In the genomic region with DNA sequence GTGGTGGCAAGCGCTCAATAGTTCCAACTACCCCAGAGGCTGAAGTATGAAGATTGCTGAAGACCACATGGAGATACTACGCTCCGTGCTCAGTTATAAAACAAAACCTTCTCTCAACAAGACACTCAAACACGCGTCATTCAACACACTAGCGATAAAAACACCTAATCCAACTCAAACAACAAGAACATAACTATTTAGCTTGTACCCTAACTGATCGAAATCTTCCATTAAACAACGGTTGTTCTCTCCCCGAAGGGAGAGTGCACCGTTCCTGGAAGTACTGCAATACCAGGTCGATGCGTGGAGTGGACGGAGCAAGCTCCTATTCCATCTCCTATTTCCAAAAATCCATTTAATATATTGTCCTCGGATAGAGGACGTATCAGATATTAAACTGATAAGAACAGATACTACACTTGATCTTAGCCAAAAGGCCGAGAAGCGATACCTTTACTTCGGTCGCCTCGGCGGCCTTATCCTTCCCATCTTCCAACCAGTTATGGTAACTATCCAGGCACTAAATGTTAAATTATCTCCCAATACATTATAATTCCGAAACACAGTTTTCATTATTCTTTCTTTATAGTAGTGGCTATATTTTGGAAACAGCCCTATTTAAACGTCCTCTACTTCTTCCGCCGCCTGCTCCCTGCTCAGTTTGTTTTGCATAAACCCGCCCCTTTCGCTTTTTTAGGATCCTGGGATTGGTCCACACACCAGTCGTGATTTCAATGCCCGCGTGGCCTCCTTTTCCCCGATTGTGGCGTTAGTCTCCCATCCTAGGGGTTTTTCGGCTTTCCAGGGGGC, we compare ENCODE assay signal across 9 cellular contexts. TPM values are rescaled to one million over a fixed set of nuclear protein-coding genes. Genes with fewer than 3 reads are reported as not detected.
A peak's percentile ranks its signal among the peaks of the same experiment; 100 is the strongest.
DNase-seq lines count a peak whose midpoint lies in the region; ATAC-seq, FAIRE-seq and TF ChIP-seq lines count a peak whose summit lies in the region.
"Had no signal": no experiment of that assay in that cellular context is flagged by ENCODE, and none has a peak within 500 bp of the region (broad histone marks: within the 10 kb centered on the region; RNA-seq: fewer than 3 reads in every experiment).

No MANE protein-coding gene starts in this region.

- H3K4me3 ChIP-seq in dorsolateral prefrontal cortex (peak overlapping the region; percentile 65 to 100 (median 95)), HepG2 (replicated peaks in 1 of 3; ENCODE audit: insufficient read depth in 1 of 3, low read depth in 2 of 3, low read length in 3 of 3) (peak overlapping the region; percentile 85 to 100 (median 97))

- peaks cover 15% of the 10 kb centered on the region for H3K36me3 Mint-ChIP-seq in activated CD4-positive, alpha-beta T cell treated with anti-CD3 and anti-CD28 coated beads, Interleukin-2, amount 10 ng/mL, durations not matched to agents 24 days and 14 days (ENCODE audit: low read depth)

- H3K79me2 ChIP-seq in HepG2 (ENCODE audit: insufficient read depth, low read length): peaks cover 20% of the 10 kb centered on the region

- H3K36me3 ChIP-seq in HepG2 (replicated peaks in 1 of 2; ENCODE audit: control insufficient read depth in 1 of 2, insufficient read depth in 2 of 2, low read length in 2 of 2): peaks cover 2 to 6% of the 10 kb centered on the region in 2 experiments; a peak in 3 of 5 replicates

- ATAC-seq in HG03442 (IDR thresholded peaks at IDR 0.05; ENCODE audit: unreplicated experiment) (peak; percentile 53), HepG2 (peak; percentile 78)

- BruUV-seq in HepG2 (replicated peaks; lab: Mats Ljungman, UMichigan): TSS peak; percentile 93

- H3K4me3 Mint-ChIP-seq in activated CD4-positive, alpha-beta T cell treated with anti-CD3 and anti-CD28 coated beads, Interleukin-2, amount 10 ng/mL, durations not matched to agents 24 days and 14 days: no peak overlapping the region
- H3K4me3 Mint-ChIP-seq: nephron had no signal

- peak in 13 of 14 donors; percentile 11 to 100 (median 83) for DNase-seq in C1 segment of cervical spinal cord (lab: John Stamatoyannopoulos, UW)
- DNase-seq in GM19240 (ENCODE audit: insufficient read length, low spot score): peak; percentile 75
- peak; percentile 92 to 97 for DNase-seq in NCI-H524 (lab: John Stamatoyannopoulos, UW)
- DNase-seq in activated CD4-positive, alpha-beta T cell treated with anti-CD3 and anti-CD28 coated beads, Interleukin-2, amount 10 ng/mL, durations not matched to agents 24 days and 14 days: peak; percentile 95
- peak; percentile 62 to 90 (median 86) for DNase-seq in dorsolateral prefrontal cortex
- DNase-seq in HepG2 (ENCODE audit: low spot score): peak; percentile 98
- DNase-seq in stimulated activated CD4-positive, alpha-beta T cell treated with anti-CD3 and anti-CD28 coated beads, Interleukin-4, amount 100 ng/mL, for 24 hours: peak; percentile 88

- H3K4me2 ChIP-seq in HepG2 (ENCODE audit: low read depth, low read length): peak overlapping the region; percentile 94

- TF ChIP-seq RAD21 in HepG2 (CRISPR knock-in tag; IDR thresholded peaks at IDR 0.05): peak; percentile 82

- in situ Hi-C loops in HepG2 (cut with HindIII; ENCODE audit: extremely low pct_ligation_motif_present, low pct_unique_long_range_greater_than_20kb): no loop called here

- TF ChIP-seq CTCF in dorsolateral prefrontal cortex (IDR thresholded peaks at IDR 0.05 in 54 of 56, conservative IDR thresholded peaks at IDR 0.05 in 2 of 56; ENCODE audit: low read depth in 1 of 56, partially characterized antibody in 56 of 56) (peak in 4 of 56 donors; percentile 4 to 28 (median 18)), HepG2 (CRISPR knock-in tag; IDR thresholded peaks at IDR 0.05) (peak; percentile 39)

- H3K27ac ChIP-seq in dorsolateral prefrontal cortex (peak overlapping the region; percentile 88 to 100 (median 99)), HepG2 (ENCODE audit: extremely low read length, insufficient read depth, low read length) (peak overlapping the region; percentile 98)

- H3K4me1 ChIP-seq in HepG2 (ENCODE audit: insufficient read depth, low read length): peaks cover 43% of the 10 kb centered on the region

- peak overlapping the region; percentile 94 for H3K9ac ChIP-seq in HepG2 (ENCODE audit: insufficient read depth, low read depth, low read length)

- intact Hi-C loops in activated CD4-positive, alpha-beta T cell treated with anti-CD3 and anti-CD28 coated beads, Interleukin-2, amount 10 ng/mL, durations not matched to agents 24 days and 14 days (cut with micrococcal nuclease): loop anchor here (1.0 to 5.0 kb wide), 6 partner anchors 9 to 284 kb away; a partner anchor contains a TSS
- intact Hi-C loops in dorsolateral prefrontal cortex (cut with DNase I) (loop anchor here in 1 of 2 donors (1.0 to 5.0 kb wide), 3 partner anchors 14 to 114 kb away; a partner anchor contains a TSS), HepG2 (cut with micrococcal nuclease; ENCODE audit: unreplicated experiment) (loop anchor here (1.0 to 5.0 kb wide), 3 partner anchors 10 to 114 kb away; a partner anchor contains a TSS)

- no peak overlapping the region for H3K27ac Mint-ChIP-seq in activated CD4-positive, alpha-beta T cell treated with anti-CD3 and anti-CD28 coated beads, Interleukin-2, amount 10 ng/mL, durations not matched to agents 24 days and 14 days
- H3K27ac Mint-ChIP-seq: nephron had no signal

- no peaks in the 10 kb centered on the region for H4K20me1 ChIP-seq in HepG2 (ENCODE audit: insufficient read depth, low read length)

- TF ChIP-seq EP300 in HepG2 (IDR thresholded peaks at IDR 0.05; ENCODE audit: low read depth in 2 of 2, low read length in 2 of 2) (peak in 1 of 2 experiments; percentile 74; a peak in 2 of 4 replicates), HepG2 (CRISPR knock-in tag; IDR thresholded peaks at IDR 0.05; ENCODE audit: borderline replicate concordance) (peak; percentile 90)

- H2AFZ ChIP-seq in HepG2 (ENCODE audit: low read length): no peak overlapping the region

- WGBS in HepG2 (ENCODE audit: low lambda C conversion rate): under 1% methylated on average over 33 of the region's 33 CpGs

- FAIRE-seq in HepG2 (lab: Jason Lieb, UNC): peak; percentile 100

- CTCF ChIA-PET in HepG2 (lab: Yijun Ruan, JAX; ENCODE audit: low intra/inter-chr PET ratio, low total read pairs): no interaction called here

- no peaks in the 10 kb centered on the region for H3K27me3 Mint-ChIP-seq in activated CD4-positive, alpha-beta T cell treated with anti-CD3 and anti-CD28 coated beads, Interleukin-2, amount 10 ng/mL, durations not matched to agents 24 days and 14 days

- POLR2A ChIA-PET in HepG2 (lab: Yijun Ruan, JAX): interaction anchor here (0.6 to 3.4 kb wide), 55 partner anchors 9 to 1343 kb away, joined by 3 to 362 read pairs (median 7); a partner anchor contains a TSS

- H3K4me1 Mint-ChIP-seq in activated CD4-positive, alpha-beta T cell treated with anti-CD3 and anti-CD28 coated beads, Interleukin-2, amount 10 ng/mL, durations not matched to agents 24 days and 14 days: peaks cover 26% of the 10 kb centered on the region

- TF ChIP-seq POLR2A in HepG2 (IDR thresholded peaks at IDR 0.05; ENCODE audit: insufficient read depth in 1 of 2, low read depth in 2 of 2, low read length in 2 of 2): peak; percentile 99 to 100

- H3K9me3 Mint-ChIP-seq in activated CD4-positive, alpha-beta T cell treated with anti-CD3 and anti-CD28 coated beads, Interleukin-2, amount 10 ng/mL, durations not matched to agents 24 days and 14 days: no peaks in the 10 kb centered on the region
- H3K9me3 Mint-ChIP-seq: nephron had no signal

- H3K27me3 ChIP-seq in dorsolateral prefrontal cortex: no peaks in the 10 kb centered on the region
- H3K27me3 ChIP-seq in HepG2 (ENCODE audit: control insufficient read depth in 1 of 2, insufficient read depth in 2 of 2, low read length in 2 of 2): no peaks in the 10 kb centered on the region; a peak in 1 of 5 replicates

- H3K9me3 ChIP-seq in HepG2 (ENCODE audit: low read length): no peaks in the 10 kb centered on the region

RNA-seq across cellular contexts. Expression of a gene that starts 2.2 kb away (rescaled TPM):
- 145 and 153 TPM in 2 replicates for total RNA-seq in activated CD4-positive, alpha-beta T cell treated with anti-CD3 and anti-CD28 coated beads, Interleukin-2, amount 10 ng/mL, durations not matched to agents 24 days and 14 days
- total RNA-seq in dorsolateral prefrontal cortex (10 to 100 TPM; 23.7 to 53.8 (median 36.2) TPM), HepG2 (2016; rRNA removed; fragmentation: Illumina TruSeq; extraction: Trizol) (68.4 and 83.3 TPM in 2 replicates)
- 73.1 and 74.3 TPM in 2 replicates for total RNA-seq in HepG2 (2016; cell fraction: cytosol; rRNA removed; fragmentation: Illumina TruSeq; extraction: Trizol; ENCODE audit: low read depth)
- total RNA-seq in HepG2 (2016; cell fraction: insoluble cytoplasmic fraction; rRNA removed; fragmentation: Illumina TruSeq; extraction: Trizol): 64.4 and 81.2 TPM in 2 replicates
- 35.8 and 38.0 TPM in 2 replicates for total RNA-seq in HepG2 (2016; cell fraction: membrane; rRNA removed; fragmentation: Illumina TruSeq; extraction: Trizol)
- 65.9 and 69.3 TPM in 2 replicates for total RNA-seq in HepG2 (2016; cell fraction: nucleus; rRNA removed; fragmentation: Illumina TruSeq; extraction: Trizol)
- 77.0 and 84.6 TPM in 2 replicates for polyA plus RNA-seq in HepG2 (2011; rRNA removed)
- polyA plus RNA-seq in HepG2 (2011; cell fraction: cytosol; rRNA removed): 65.2 and 92.4 TPM in 2 replicates
- 200 and 217 TPM in 2 replicates for polyA plus RNA-seq in HepG2 (2011; cell fraction: nucleus; rRNA removed)
- polyA plus RNA-seq in HepG2 (2012): 46.6 and 65.2 TPM in 2 replicates
- 14.6 and 16.3 TPM in 2 replicates for polyA plus RNA-seq in HepG2 (2016; cell fraction: cytosol; fragmentation: Illumina TruSeq; extraction: Trizol; ENCODE audit: low read depth)
- polyA plus RNA-seq in HepG2 (2016; cell fraction: insoluble cytoplasmic fraction; fragmentation: Illumina TruSeq; extraction: Trizol; ENCODE audit: low read depth): 58.9 and 67.1 TPM in 2 replicates
- 19.3 and 20.8 TPM in 2 replicates for polyA plus RNA-seq in HepG2 (2016; cell fraction: membrane; fragmentation: Illumina TruSeq; extraction: Trizol; ENCODE audit: low read depth)
- 134 and 146 TPM in 2 replicates for polyA plus RNA-seq in HepG2 (2016; cell fraction: nucleus; fragmentation: Illumina TruSeq; extraction: Trizol; ENCODE audit: insufficient read depth, low read depth)
- polyA minus RNA-seq in HepG2 (2011; rRNA and poly(A)+ RNA removed; ENCODE audit: low replicate concordance): 110 and 251 TPM in 2 replicates
- 31.0 and 38.8 TPM in 2 replicates for polyA minus RNA-seq in HepG2 (2011; cell fraction: cytosol; rRNA and poly(A)+ RNA removed)
- 217 and 271 TPM in 2 replicates for polyA minus RNA-seq in HepG2 (2011; cell fraction: nucleus; rRNA and poly(A)+ RNA removed)

RNA-seq across cellular contexts. Expression of a gene that starts 8.9 kb away (rescaled TPM):
- 0.79 and 2.0 TPM in 2 replicates for total RNA-seq in activated CD4-positive, alpha-beta T cell treated with anti-CD3 and anti-CD28 coated beads, Interleukin-2, amount 10 ng/mL, durations not matched to agents 24 days and 14 days
- 1 to 10 TPM in 1 of 120 experiments, not detected in 119; 2.6 TPM for total RNA-seq in dorsolateral prefrontal cortex
- total RNA-seq in HepG2 (2016; rRNA removed; fragmentation: Illumina TruSeq; extraction: Trizol): not detected in 2 replicates
- total RNA-seq in HepG2 (2016; cell fraction: cytosol; rRNA removed; fragmentation: Illumina TruSeq; extraction: Trizol; ENCODE audit: low read depth): not detected in 2 replicates
- not detected in 2 replicates for total RNA-seq in HepG2 (2016; cell fraction: insoluble cytoplasmic fraction; rRNA removed; fragmentation: Illumina TruSeq; extraction: Trizol)
- total RNA-seq in HepG2 (2016; cell fraction: membrane; rRNA removed; fragmentation: Illumina TruSeq; extraction: Trizol): not detected in 2 replicates
- not detected in 2 replicates for total RNA-seq in HepG2 (2016; cell fraction: nucleus; rRNA removed; fragmentation: Illumina TruSeq; extraction: Trizol)
- not detected in 2 replicates for polyA plus RNA-seq in HepG2 (2011; rRNA removed)
- polyA plus RNA-seq in HepG2 (2011; cell fraction: cytosol; rRNA removed): not detected in 2 replicates
- polyA plus RNA-seq in HepG2 (2011; cell fraction: nucleus; rRNA removed): not detected in 2 replicates
- polyA plus RNA-seq in HepG2 (2012): 0.55 TPM in 1 of 2 replicates, not detected in the other
- not detected in 2 replicates for polyA plus RNA-seq in HepG2 (2016; cell fraction: cytosol; fragmentation: Illumina TruSeq; extraction: Trizol; ENCODE audit: low read depth)
- polyA plus RNA-seq in HepG2 (2016; cell fraction: insoluble cytoplasmic fraction; fragmentation: Illumina TruSeq; extraction: Trizol; ENCODE audit: low read depth): not detected in 2 replicates
- polyA plus RNA-seq in HepG2 (2016; cell fraction: membrane; fragmentation: Illumina TruSeq; extraction: Trizol; ENCODE audit: low read depth): not detected in 2 replicates
- not detected in 2 replicates for polyA plus RNA-seq in HepG2 (2016; cell fraction: nucleus; fragmentation: Illumina TruSeq; extraction: Trizol; ENCODE audit: insufficient read depth, low read depth)
- polyA minus RNA-seq in HepG2 (2011; rRNA and poly(A)+ RNA removed; ENCODE audit: low replicate concordance): not detected in 2 replicates
- not detected in 2 replicates for polyA minus RNA-seq in HepG2 (2011; cell fraction: cytosol; rRNA and poly(A)+ RNA removed)
- polyA minus RNA-seq in HepG2 (2011; cell fraction: nucleus; rRNA and poly(A)+ RNA removed): not detected in 2 replicates

RNA-seq across cellular contexts. Expression of a gene that starts 9.7 kb away (rescaled TPM):
- 28.1 and 33.5 TPM in 2 replicates for total RNA-seq in activated CD4-positive, alpha-beta T cell treated with anti-CD3 and anti-CD28 coated beads, Interleukin-2, amount 10 ng/mL, durations not matched to agents 24 days and 14 days
- total RNA-seq in dorsolateral prefrontal cortex: 10 to 100 TPM; 32.4 to 53.5 (median 41.9) TPM
- 26.9 and 29.2 TPM in 2 replicates for total RNA-seq in HepG2 (2016; rRNA removed; fragmentation: Illumina TruSeq; extraction: Trizol)
- 11.5 and 13.1 TPM in 2 replicates for total RNA-seq in HepG2 (2016; cell fraction: cytosol; rRNA removed; fragmentation: Illumina TruSeq; extraction: Trizol; ENCODE audit: low read depth)
- total RNA-seq in HepG2 (2016; cell fraction: insoluble cytoplasmic fraction; rRNA removed; fragmentation: Illumina TruSeq; extraction: Trizol): 28.7 and 31.4 TPM in 2 replicates
- total RNA-seq in HepG2 (2016; cell fraction: membrane; rRNA removed; fragmentation: Illumina TruSeq; extraction: Trizol): 21.4 and 25.5 TPM in 2 replicates
- 19.8 and 21.0 TPM in 2 replicates for total RNA-seq in HepG2 (2016; cell fraction: nucleus; rRNA removed; fragmentation: Illumina TruSeq; extraction: Trizol)
- 30.0 and 36.6 TPM in 2 replicates for polyA plus RNA-seq in HepG2 (2011; rRNA removed)
- polyA plus RNA-seq in HepG2 (2011; cell fraction: cytosol; rRNA removed): 40.4 and 44.3 TPM in 2 replicates
- 58.1 and 64.7 TPM in 2 replicates for polyA plus RNA-seq in HepG2 (2011; cell fraction: nucleus; rRNA removed)
- 34.4 and 38.4 TPM in 2 replicates for polyA plus RNA-seq in HepG2 (2012)
- polyA plus RNA-seq in HepG2 (2016; cell fraction: cytosol; fragmentation: Illumina TruSeq; extraction: Trizol; ENCODE audit: low read depth): 16.7 and 21.3 TPM in 2 replicates
- polyA plus RNA-seq in HepG2 (2016; cell fraction: insoluble cytoplasmic fraction; fragmentation: Illumina TruSeq; extraction: Trizol; ENCODE audit: low read depth): 46.7 and 47.9 TPM in 2 replicates
- polyA plus RNA-seq in HepG2 (2016; cell fraction: membrane; fragmentation: Illumina TruSeq; extraction: Trizol; ENCODE audit: low read depth): 24.0 and 30.0 TPM in 2 replicates
- 28.2 and 33.5 TPM in 2 replicates for polyA plus RNA-seq in HepG2 (2016; cell fraction: nucleus; fragmentation: Illumina TruSeq; extraction: Trizol; ENCODE audit: insufficient read depth, low read depth)
- 75.1 and 110 TPM in 2 replicates for polyA minus RNA-seq in HepG2 (2011; rRNA and poly(A)+ RNA removed; ENCODE audit: low replicate concordance)
- polyA minus RNA-seq in HepG2 (2011; cell fraction: cytosol; rRNA and poly(A)+ RNA removed): 15.7 and 21.4 TPM in 2 replicates
- 39.8 and 49.6 TPM in 2 replicates for polyA minus RNA-seq in HepG2 (2011; cell fraction: nucleus; rRNA and poly(A)+ RNA removed)

RNA-seq across cellular contexts. Expression of a gene that starts 36.3 kb away (rescaled TPM):
- total RNA-seq in activated CD4-positive, alpha-beta T cell treated with anti-CD3 and anti-CD28 coated beads, Interleukin-2, amount 10 ng/mL, durations not matched to agents 24 days and 14 days: 133 and 147 TPM in 2 replicates
- 100 to 1,000 TPM in 2 of 120 experiments, 10 to 100 TPM in 118; 45.9 to 110 (median 66.3) TPM for total RNA-seq in dorsolateral prefrontal cortex
- total RNA-seq in HepG2 (2016; rRNA removed; fragmentation: Illumina TruSeq; extraction: Trizol): 26.2 and 30.9 TPM in 2 replicates
- total RNA-seq in HepG2 (2016; cell fraction: cytosol; rRNA removed; fragmentation: Illumina TruSeq; extraction: Trizol; ENCODE audit: low read depth): 6.3 and 6.4 TPM in 2 replicates
- total RNA-seq in HepG2 (2016; cell fraction: insoluble cytoplasmic fraction; rRNA removed; fragmentation: Illumina TruSeq; extraction: Trizol): 26.3 and 28.4 TPM in 2 replicates
- 7.6 and 10.4 TPM in 2 replicates for total RNA-seq in HepG2 (2016; cell fraction: membrane; rRNA removed; fragmentation: Illumina TruSeq; extraction: Trizol)
- 34.7 and 37.1 TPM in 2 replicates for total RNA-seq in HepG2 (2016; cell fraction: nucleus; rRNA removed; fragmentation: Illumina TruSeq; extraction: Trizol)
- polyA plus RNA-seq in HepG2 (2011; rRNA removed): 30.4 and 39.7 TPM in 2 replicates
- polyA plus RNA-seq in HepG2 (2011; cell fraction: cytosol; rRNA removed): 18.7 and 20.6 TPM in 2 replicates
- polyA plus RNA-seq in HepG2 (2011; cell fraction: nucleus; rRNA removed): 353 and 401 TPM in 2 replicates
- polyA plus RNA-seq in HepG2 (2012): 36.2 and 63.4 TPM in 2 replicates
- 5.1 and 5.2 TPM in 2 replicates for polyA plus RNA-seq in HepG2 (2016; cell fraction: cytosol; fragmentation: Illumina TruSeq; extraction: Trizol; ENCODE audit: low read depth)
- 49.2 and 51.6 TPM in 2 replicates for polyA plus RNA-seq in HepG2 (2016; cell fraction: insoluble cytoplasmic fraction; fragmentation: Illumina TruSeq; extraction: Trizol; ENCODE audit: low read depth)
- polyA plus RNA-seq in HepG2 (2016; cell fraction: membrane; fragmentation: Illumina TruSeq; extraction: Trizol; ENCODE audit: low read depth): 10.3 and 10.6 TPM in 2 replicates
- polyA plus RNA-seq in HepG2 (2016; cell fraction: nucleus; fragmentation: Illumina TruSeq; extraction: Trizol; ENCODE audit: insufficient read depth, low read depth): 134 and 143 TPM in 2 replicates
- 24.4 and 74.3 TPM in 2 replicates for polyA minus RNA-seq in HepG2 (2011; rRNA and poly(A)+ RNA removed; ENCODE audit: low replicate concordance)
- polyA minus RNA-seq in HepG2 (2011; cell fraction: cytosol; rRNA and poly(A)+ RNA removed): 11.6 and 13.2 TPM in 2 replicates
- polyA minus RNA-seq in HepG2 (2011; cell fraction: nucleus; rRNA and poly(A)+ RNA removed): 56.4 and 77.8 TPM in 2 replicates

RNA-seq across cellular contexts. Expression of a gene that starts 39.1 kb away (rescaled TPM):
- 364 and 379 TPM in 2 replicates for total RNA-seq in activated CD4-positive, alpha-beta T cell treated with anti-CD3 and anti-CD28 coated beads, Interleukin-2, amount 10 ng/mL, durations not matched to agents 24 days and 14 days
- total RNA-seq in dorsolateral prefrontal cortex (100 to 1,000 TPM; 101 to 299 (median 140) TPM), HepG2 (2016; rRNA removed; fragmentation: Illumina TruSeq; extraction: Trizol) (94.8 and 213 TPM in 2 replicates)
- total RNA-seq in HepG2 (2016; cell fraction: cytosol; rRNA removed; fragmentation: Illumina TruSeq; extraction: Trizol; ENCODE audit: low read depth): 38.0 and 39.9 TPM in 2 replicates
- total RNA-seq in HepG2 (2016; cell fraction: insoluble cytoplasmic fraction; rRNA removed; fragmentation: Illumina TruSeq; extraction: Trizol): 86.4 and 215 TPM in 2 replicates
- 38.3 and 41.7 TPM in 2 replicates for total RNA-seq in HepG2 (2016; cell fraction: membrane; rRNA removed; fragmentation: Illumina TruSeq; extraction: Trizol)
- 205 and 227 TPM in 2 replicates for total RNA-seq in HepG2 (2016; cell fraction: nucleus; rRNA removed; fragmentation: Illumina TruSeq; extraction: Trizol)
- 225 and 226 TPM in 2 replicates for polyA plus RNA-seq in HepG2 (2011; rRNA removed)
- polyA plus RNA-seq in HepG2 (2011; cell fraction: cytosol; rRNA removed): 197 and 232 TPM in 2 replicates
- polyA plus RNA-seq in HepG2 (2011; cell fraction: nucleus; rRNA removed): 387 TPM in 2 replicates
- 155 and 209 TPM in 2 replicates for polyA plus RNA-seq in HepG2 (2012)
- polyA plus RNA-seq in HepG2 (2016; cell fraction: cytosol; fragmentation: Illumina TruSeq; extraction: Trizol; ENCODE audit: low read depth): 14.6 and 16.2 TPM in 2 replicates
- 86.8 and 89.1 TPM in 2 replicates for polyA plus RNA-seq in HepG2 (2016; cell fraction: insoluble cytoplasmic fraction; fragmentation: Illumina TruSeq; extraction: Trizol; ENCODE audit: low read depth)
- 14.4 and 19.1 TPM in 2 replicates for polyA plus RNA-seq in HepG2 (2016; cell fraction: membrane; fragmentation: Illumina TruSeq; extraction: Trizol; ENCODE audit: low read depth)
- 322 and 351 TPM in 2 replicates for polyA plus RNA-seq in HepG2 (2016; cell fraction: nucleus; fragmentation: Illumina TruSeq; extraction: Trizol; ENCODE audit: insufficient read depth, low read depth)
- 232 and 734 TPM in 2 replicates for polyA minus RNA-seq in HepG2 (2011; rRNA and poly(A)+ RNA removed; ENCODE audit: low replicate concordance)
- polyA minus RNA-seq in HepG2 (2011; cell fraction: cytosol; rRNA and poly(A)+ RNA removed): 189 and 204 TPM in 2 replicates
- polyA minus RNA-seq in HepG2 (2011; cell fraction: nucleus; rRNA and poly(A)+ RNA removed): 166 and 194 TPM in 2 replicates

Comparison
In these comparisons a context has a peak if more than half of its experiments do, and no peak if none do; other contexts are left out.
1. Peak in every context shown above with its lines: DNase-seq, ATAC-seq, H3K4me3 ChIP-seq and H3K27ac ChIP-seq.